8 cellular contexts compared by ENCODE assay signal in genomic region chr7:44884553-44885393, GRCh38. TPM values are rescaled to one million over a fixed set of nuclear protein-coding genes. Genes with fewer than 3 reads are reported as not detected.
DNase-seq lines count a peak whose midpoint lies in the region; ATAC-seq, FAIRE-seq and TF ChIP-seq lines count a peak whose summit lies in the region.

No MANE protein-coding gene starts in this region.

- intact Hi-C loops in CD8-positive, alpha-beta T cell (cut with DNase I, micrococcal nuclease), result loop anchor here (1.0 to 10.0 kb wide), 13 partner anchors 28 to 883 kb away; partner anchors contain the start of genes H2AZ2 (in 2 of the 2), OGDH (in 2 of the 2), PPIA (in 2 of the 2) and CCM2 (in 1 of the 2)
- intact Hi-C loops in GM12878 (cut with micrococcal nuclease; ENCODE audit: unreplicated experiment), result loop anchor here (2.0 to 5.0 kb wide), 2 partner anchors 36 to 93 kb away; partner anchors contain the start of genes H2AZ2 and MYO1G

- no TSS peak for BruUV-seq in GM12878 (replicated peaks; lab: Mats Ljungman, UMichigan)

- POLR2A ChIA-PET in CD8-positive, alpha-beta T cell (lab: Charles Lee), result interaction anchor here (0.8 to 3.2 kb wide), 23 partner anchors 10 to 803 kb away, joined by 3 to 37 read pairs (median 4); partner anchors contain the start of genes H2AZ2, OGDH, PPIA and TBRG4
- POLR2A ChIA-PET in GM12878 (lab: Charles Lee), result interaction anchor here (0.6 to 2.4 kb wide), 26 partner anchors 8 to 311 kb away, joined by 3 to 16 read pairs (median 3); partner anchors contain the start of genes CCM2, DDX56, H2AZ2 and OGDH

- H3K9ac ChIP-seq in GM12878 (ENCODE audit: control insufficient read depth, insufficient read depth, low read length) (peak overlapping the region; percentile 79), iPS-18a (ENCODE audit: low read length) (peak overlapping the region; percentile 75), skeletal muscle tissue (ENCODE audit: low read depth in 1 of 3, low read length in 3 of 3) (peak overlapping the region; percentile 94 to 97 (median 94))

- no peaks in the 10 kb centered on the region for H3K36me3 ChIP-seq in CD8-positive, alpha-beta T cell (ENCODE audit: insufficient read depth, low read length)
- H3K36me3 ChIP-seq in GM12878 (ENCODE audit: control insufficient read depth in 2 of 2, insufficient read depth in 2 of 2, low read length in 1 of 2) (0 out of 4 replicates have a peak, but pooled peaks cover 0 to 3% of the 10 kb centered on the region in 2 experiments), iPS-18a (ENCODE audit: control insufficient read depth, low read depth, low read length) (peaks cover 22% of the 10 kb centered on the region), skeletal muscle tissue (ENCODE audit: control insufficient read depth in 3 of 3, insufficient read depth in 3 of 3, low read length in 3 of 3) (peaks cover 0 to 3% (median 0%) of the 10 kb centered on the region in 3 donors)

- TF ChIP-seq RAD21 in GM12878 (IDR thresholded peaks at IDR 0.05; ENCODE audit: insufficient read depth, low read depth, low read length), result no peak

- H3K4me1 ChIP-seq in CD8-positive, alpha-beta T cell (ENCODE audit: insufficient read depth, low read length), result peaks cover 37% of the 10 kb centered on the region
- H3K4me1 ChIP-seq in GM12878 (ENCODE audit: control insufficient read depth, insufficient read depth, low read length) (0 out of 2 replicates have a peak, but pooled peaks cover 3% of the 10 kb centered on the region), iPS-18a (ENCODE audit: control insufficient read depth, low read depth, low read length) (peaks cover 27% of the 10 kb centered on the region), skeletal muscle tissue (ENCODE audit: control insufficient read depth in 3 of 3, insufficient read depth in 3 of 3, low read length in 3 of 3) (peaks cover 29 to 50% (median 43%) of the 10 kb centered on the region in 3 donors)

- no peak for FAIRE-seq in GM12878 (lab: Jason Lieb, UNC)

- H3K4me1 Mint-ChIP-seq in CD8-positive, alpha-beta T cell (ENCODE audit: low read depth), result peaks cover 52% of the 10 kb centered on the region
- H3K4me1 Mint-ChIP-seq in T-helper 17 cell, result peaks cover 31% of the 10 kb centered on the region

- peak overlapping the region; percentile 99 for H3K27ac Mint-ChIP-seq in CD8-positive, alpha-beta T cell
- peak overlapping the region; percentile 100 for H3K27ac Mint-ChIP-seq in T-helper 17 cell

- no peak overlapping the region; the same call in 1 of the 2 replicates for H2AFZ ChIP-seq in GM12878 (ENCODE audit: control insufficient read depth, low read depth, low read length)

- H3K9me3 Mint-ChIP-seq in CD8-positive, alpha-beta T cell, result peaks cover 12% of the 10 kb centered on the region

- no peaks in the 10 kb centered on the region for H3K27me3 ChIP-seq in CD8-positive, alpha-beta T cell (ENCODE audit: insufficient read depth, low read length)
- H3K27me3 ChIP-seq in GM12878 (replicated peaks in 1 of 2; ENCODE audit: control insufficient read depth in 2 of 2, insufficient read depth in 2 of 2, low read length in 1 of 2) (no peaks in the 10 kb centered on the region), iPS-18a (ENCODE audit: control insufficient read depth, insufficient read depth, low read length) (no peaks in the 10 kb centered on the region), skeletal muscle tissue (ENCODE audit: control insufficient read depth in 3 of 3, insufficient read depth in 3 of 3, low read length in 3 of 3) (no peaks in the 10 kb centered on the region)

- no peaks in the 10 kb centered on the region for H3K27me3 Mint-ChIP-seq in CD8-positive, alpha-beta T cell (ENCODE audit: low read depth)
- no peaks in the 10 kb centered on the region for H3K27me3 Mint-ChIP-seq in T-helper 17 cell

- SMC1A ChIA-PET in GM12878 (lab: Charles Lee; ENCODE audit: uncharacterized antibody, unreplicated experiment), result interaction anchor here (0.7 to 1.4 kb wide), 2 partner anchors 22 to 28 kb away, joined by 4 to 6 read pairs; no protein-coding TSS in a partner anchor

- 2% methylated on average over 100 of the region's 112 CpGs for WGBS in GM12878 (ENCODE audit: insufficient coverage, insufficient replicate concordance, low lambda C conversion rate, missing lambda C conversion rate)

- DNase-seq in CD8-positive, alpha-beta T cell, result peak; percentile 31 to 67 (median 49)
- peak; percentile 33 to 48 (median 48) for DNase-seq in T-helper 17 cell
- no peak for DNase-seq in GM12878 (ENCODE audit: low read depth, low spot score)

- peaks cover 59% of the 10 kb centered on the region for H3K79me2 ChIP-seq in GM12878 (ENCODE audit: control insufficient read depth, insufficient read depth, low read length)

- in situ Hi-C loops in GM12878 (cut with MboI), result no loop called here

- RAD21 ChIA-PET in GM12878 (lab: Charles Lee; ENCODE audit: unreplicated experiment), result interaction anchor here (1.0 to 5.8 kb wide), 9 partner anchors 15 to 278 kb away, joined by 3 to 47 read pairs (median 4); partner anchors contain the start of genes CCM2, H2AZ2 and OGDH

- peak; percentile 72 for TF ChIP-seq POLR2A in GM12878 (IDR thresholded peaks at IDR 0.05; ENCODE audit: low read depth, low read length)

- peaks cover 27% of the 10 kb centered on the region for H3K36me3 Mint-ChIP-seq in CD8-positive, alpha-beta T cell
- H3K36me3 Mint-ChIP-seq in T-helper 17 cell (ENCODE audit: low read depth), result peaks cover 4% of the 10 kb centered on the region

- H3K4me3 ChIP-seq in CD8-positive, alpha-beta T cell (ENCODE audit: low read depth, low read length), result peak overlapping the region; percentile 58
- H3K4me3 ChIP-seq in GM12878, result peak overlapping the region; percentile 93
- H3K4me3 ChIP-seq in iPS-18a (ENCODE audit: low read length), result peak overlapping the region; percentile 87
- H3K4me3 ChIP-seq in skeletal muscle tissue (ENCODE audit: low read length in 3 of 3), result peak overlapping the region; percentile 80 to 99 (median 85)

- no peak for TF ChIP-seq CTCF in CD8-positive, alpha-beta T cell (IDR thresholded peaks at IDR 0.05)
- TF ChIP-seq CTCF in GM12878 (IDR thresholded peaks at IDR 0.05 in 2 of 3, conservative IDR thresholded peaks at IDR 0.05 in 1 of 3; ENCODE audit: control insufficient read depth in 2 of 3, extremely low read depth in 1 of 3, insufficient read depth in 1 of 3, low read depth in 3 of 3, low read length in 3 of 3), result no peak

- no peaks in the 10 kb centered on the region for H4K20me1 ChIP-seq in GM12878 (ENCODE audit: control insufficient read depth, insufficient read depth)

- H3K9me3 ChIP-seq in CD8-positive, alpha-beta T cell (ENCODE audit: low read length), result peaks cover 22% of the 10 kb centered on the region
- no peaks in the 10 kb centered on the region for H3K9me3 ChIP-seq in T-helper 17 cell (ENCODE audit: control insufficient read depth, low read length, poor library complexity, severe bottlenecking)
- H3K9me3 ChIP-seq in GM12878 (replicated peaks; ENCODE audit: control insufficient read depth, insufficient read depth, low read length), result no peaks in the 10 kb centered on the region
- no peaks in the 10 kb centered on the region for H3K9me3 ChIP-seq in iPS-18a (ENCODE audit: control insufficient read depth, low read depth, low read length)
- no peaks in the 10 kb centered on the region for H3K9me3 ChIP-seq in skeletal muscle tissue (ENCODE audit: control insufficient read depth in 3 of 3, low read length in 3 of 3)

- peak overlapping the region; percentile 67 for H3K27ac ChIP-seq in CD8-positive, alpha-beta T cell (ENCODE audit: low read depth, low read length)
- H3K27ac ChIP-seq in GM12878 (ENCODE audit: control insufficient read depth, insufficient read depth) (peak overlapping the region; percentile 81), iPS-18a (ENCODE audit: low read length) (no peak overlapping the region), skeletal muscle tissue (ENCODE audit: low read depth, low read length) (peak overlapping the region; percentile 94)

- peak; percentile 6 for ATAC-seq in CD8-positive, alpha-beta T cell
- ATAC-seq in GM19452 (IDR thresholded peaks at IDR 0.05; ENCODE audit: unreplicated experiment) (peak; percentile 24), HG03571 (IDR thresholded peaks at IDR 0.05; ENCODE audit: unreplicated experiment) (peak; percentile 23), T-helper 17 cell (peak; percentile 22), GM12878 (peak; percentile 24), GM18858 (IDR thresholded peaks at IDR 0.05; ENCODE audit: unreplicated experiment) (no peak)

- peak overlapping the region; percentile 92 for H3K4me3 Mint-ChIP-seq in CD8-positive, alpha-beta T cell
- peak overlapping the region; percentile 95 for H3K4me3 Mint-ChIP-seq in T-helper 17 cell

- no peak for TF ChIP-seq EP300 in GM12878 (IDR thresholded peaks at IDR 0.05; ENCODE audit: borderline replicate concordance in 1 of 2, control insufficient read depth in 1 of 2, low read depth in 2 of 2, low read length in 2 of 2)

- CTCF ChIA-PET in CD8-positive, alpha-beta T cell (lab: Charles Lee), result interaction anchor here (0.9 to 6.6 kb wide), 5 partner anchors 27 to 38 kb away, joined by 3 to 43 read pairs (median 3); partner anchors contain the start of gene H2AZ2
- CTCF ChIA-PET in GM12878 (lab: Yijun Ruan, JAX), result interaction anchor here (0.7 to 1.6 kb wide), 6 partner anchors 27 to 296 kb away, joined by 3 to 5 read pairs (median 3); no protein-coding TSS in a partner anchor

- H3K4me2 ChIP-seq in GM12878 (ENCODE audit: control insufficient read depth, insufficient read depth), result peak overlapping the region; percentile 97

RNA-seq across cellular contexts. Expression of gene PURB, which starts 0.6 kb away (rescaled TPM):
- 10 to 100 TPM; 16.3 to 16.5 TPM for total RNA-seq in CD8-positive, alpha-beta T cell
- 10 to 100 TPM; 21.4 to 27.6 TPM for total RNA-seq in T-helper 17 cell
- 43.4 and 43.6 TPM in 2 replicates for total RNA-seq in GM12878 (2013; cell fraction: nucleolus; rRNA removed)
- total RNA-seq in GM12878 (2014; rRNA removed), result 9.0 and 10.1 TPM in 2 replicates
- 15.1 and 16.6 TPM in 2 replicates for total RNA-seq in GM12878 (2014; rRNA removed; fragmentation: Illumina TruSeq; extraction: Trizol)
- 17.3 and 18.6 TPM in 2 replicates for total RNA-seq in GM12878 (2021)
- polyA plus RNA-seq in GM12878 (2011; ENCODE audit: low read depth), result 7.6 TPM
- 8.7 and 13.9 TPM in 2 replicates for polyA plus RNA-seq in GM12878 (2011; rRNA removed)
- 4.0 and 4.4 TPM in 2 replicates for polyA plus RNA-seq in GM12878 (2011; cell fraction: cytosol; rRNA removed)
- 7.5 and 8.0 TPM in 2 replicates for polyA plus RNA-seq in GM12878 (2011; cell fraction: nucleus; rRNA removed)
- 11.2 and 11.4 TPM in 2 replicates for polyA plus RNA-seq in GM12878 (2012)
- polyA plus RNA-seq in GM12878 (2014; fragmentation: Illumina TruSeq; extraction: Trizol), result 17.9 and 23.2 TPM in 2 replicates
- polyA plus RNA-seq in GM12878 (2014; fragmentation: Nextera tagmentation; extraction: Ambion mirVana), result 1 to 10 TPM; 2.5 to 2.8 TPM
- 9.9 and 10.5 TPM in 2 replicates for polyA plus RNA-seq in GM12878 (2014; rRNA removed)
- polyA plus RNA-seq in GM12878 (2016; fragmentation: Nextera tagmentation; extraction: Ambion mirVana), result 1 to 10 TPM in 1 of 2 experiments, under 1 TPM in 1; 0.77 to 1.5 TPM
- 5.1 and 5.8 TPM in 2 replicates for polyA minus RNA-seq in GM12878 (2011; rRNA and poly(A)+ RNA removed)
- 4.8 and 5.5 TPM in 2 replicates for polyA minus RNA-seq in GM12878 (2011; cell fraction: cytosol; rRNA and poly(A)+ RNA removed)
- 4.7 and 6.7 TPM in 2 replicates for polyA minus RNA-seq in GM12878 (2011; cell fraction: nucleus; rRNA and poly(A)+ RNA removed)
- 32.9 TPM for total RNA-seq in skeletal muscle tissue

RNA-seq across cellular contexts. Expression of gene H2AZ2, which starts 36.9 kb away (rescaled TPM):
- 100 to 1,000 TPM; 187 to 197 TPM for total RNA-seq in CD8-positive, alpha-beta T cell
- total RNA-seq in T-helper 17 cell, result 100 to 1,000 TPM; 173 to 185 TPM
- 59.9 and 61.4 TPM in 2 replicates for total RNA-seq in GM12878 (2013; cell fraction: nucleolus; rRNA removed)
- 268 and 270 TPM in 2 replicates for total RNA-seq in GM12878 (2014; rRNA removed)
- 166 and 170 TPM in 2 replicates for total RNA-seq in GM12878 (2014; rRNA removed; fragmentation: Illumina TruSeq; extraction: Trizol)
- 212 and 219 TPM in 2 replicates for total RNA-seq in GM12878 (2021)
- 183 TPM for polyA plus RNA-seq in GM12878 (2011; ENCODE audit: low read depth)
- 285 and 347 TPM in 2 replicates for polyA plus RNA-seq in GM12878 (2011; rRNA removed)
- polyA plus RNA-seq in GM12878 (2011; cell fraction: cytosol; rRNA removed), result 303 and 308 TPM in 2 replicates
- polyA plus RNA-seq in GM12878 (2011; cell fraction: nucleus; rRNA removed), result 78.4 and 86.9 TPM in 2 replicates
- 164 and 168 TPM in 2 replicates for polyA plus RNA-seq in GM12878 (2012)
- polyA plus RNA-seq in GM12878 (2014; fragmentation: Illumina TruSeq; extraction: Trizol), result 154 and 167 TPM in 2 replicates
- 100 to 1,000 TPM; 118 to 162 TPM for polyA plus RNA-seq in GM12878 (2014; fragmentation: Nextera tagmentation; extraction: Ambion mirVana)
- 234 and 282 TPM in 2 replicates for polyA plus RNA-seq in GM12878 (2014; rRNA removed)
- 100 to 1,000 TPM; 358 to 366 TPM for polyA plus RNA-seq in GM12878 (2016; fragmentation: Nextera tagmentation; extraction: Ambion mirVana)
- polyA minus RNA-seq in GM12878 (2011; rRNA and poly(A)+ RNA removed), result 137 and 175 TPM in 2 replicates
- 49.3 and 52.8 TPM in 2 replicates for polyA minus RNA-seq in GM12878 (2011; cell fraction: cytosol; rRNA and poly(A)+ RNA removed)
- 13.1 and 19.0 TPM in 2 replicates for polyA minus RNA-seq in GM12878 (2011; cell fraction: nucleus; rRNA and poly(A)+ RNA removed)
- total RNA-seq in skeletal muscle tissue, result 96.0 TPM
